ENCODE assay signal across 39 cellular contexts in the genomic region with DNA sequence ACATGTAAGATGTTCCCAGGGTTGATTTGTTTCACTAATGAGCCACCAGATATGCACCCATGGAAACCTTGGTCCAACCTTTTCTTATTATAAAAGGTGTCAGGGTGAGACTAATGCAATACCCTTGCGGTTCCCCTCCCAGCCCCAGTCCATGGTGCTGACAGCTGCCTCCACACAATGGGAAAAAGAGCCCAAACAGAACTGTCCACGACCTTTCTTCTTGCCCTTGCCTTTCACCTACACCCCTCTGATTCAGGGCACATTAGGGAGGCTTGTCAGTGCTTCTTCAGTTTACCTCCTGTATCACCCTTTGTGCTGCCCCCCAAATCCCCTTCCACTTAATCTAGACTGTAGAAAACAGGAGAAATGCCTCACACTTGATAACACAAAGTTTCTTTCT.
"Had no signal": no experiment of that assay in that cellular context is flagged by ENCODE, and none has a peak within 500 bp of the region (broad histone marks: within the 10 kb centered on the region; RNA-seq: fewer than 3 reads in every experiment).

No MANE protein-coding gene starts in this region.

- H3K27ac Mint-ChIP-seq: activated CD4-positive, alpha-beta memory T cell treated with anti-CD3 and anti-CD28 coated beads, Interleukin-2, amount 10 ng/mL, durations not matched to agents 7 days and 5 days; activated CD4-positive, alpha-beta T cell treated with anti-CD3 and anti-CD28 coated beads for 36 hours; activated CD4-positive, alpha-beta T cell treated with anti-CD3 and anti-CD28 coated beads, Interleukin-2, amount 10 ng/mL, durations not matched to agents 7 days and 5 days; activated CD8-positive, alpha-beta memory T cell treated with anti-CD3 and anti-CD28 coated beads, Interleukin-2, amount 10 ng/mL, durations not matched to agents 7 days and 5 days; activated CD8-positive, alpha-beta T cell treated with anti-CD3 and anti-CD28 coated beads, Interleukin-2, amount 10 ng/mL, durations not matched to agents 7 days and 5 days; activated naive CD4-positive, alpha-beta T cell treated with anti-CD3 and anti-CD28 coated beads, Interleukin-2, amount 10 ng/mL, durations not matched to agents 7 days and 5 days; activated naive CD4-positive, alpha-beta T cell treated with anti-CD3 and anti-CD28 coated beads, Interleukin-2, amount 50 U/mL, for 24 hours; activated naive CD8-positive, alpha-beta T cell; activated naive CD8-positive, alpha-beta T cell treated with anti-CD3 and anti-CD28 coated beads, Interleukin-2, amount 10 ng/mL, durations not matched to agents 7 days and 5 days; activated naive CD8-positive, alpha-beta T cell treated with anti-CD3 and anti-CD28 coated beads, Interleukin-2, amount 50 U/mL, for 24 hours; activated T-cell treated with anti-CD3 and anti-CD28 coated beads, Interleukin-2, amount 50 U/mL, for 24 hours; activated T-helper 2 cell treated with anti-CD3 and anti-CD28 coated beads, Interferon-gamma antibody, Interleukin-2, Interleukin-4, amounts not matched to agents 10 μg/mL and 5 μg/mL and 100 μg/mL, durations not matched to agents 14 hours and 24 hours and 36 hours; T-helper 1 cell treated with Interleukin-12 subunit alpha and Interleukin-12 subunit beta and Interleukin-4 antibody, amounts not matched to agents 30 μg/mL and 1 μg/mL, for 36 hours; T-helper 2 cell treated with Interferon-gamma antibody and Interleukin-4, amounts not matched to agents 5 μg/mL and 100 μg/mL, for 36 hours had no signal

- H3K36me3 ChIP-seq: ascending aorta, cardiac muscle cell had no signal

- H3K9me3 ChIP-seq: ascending aorta had no signal

- H3K4me1 Mint-ChIP-seq: activated CD4-positive, alpha-beta memory T cell treated with anti-CD3 and anti-CD28 coated beads, Interleukin-2, amount 10 ng/mL, durations not matched to agents 7 days and 5 days; activated CD4-positive, alpha-beta T cell treated with anti-CD3 and anti-CD28 coated beads for 36 hours; activated CD4-positive, alpha-beta T cell treated with anti-CD3 and anti-CD28 coated beads, Interleukin-2, amount 10 ng/mL, durations not matched to agents 7 days and 5 days; activated CD8-positive, alpha-beta memory T cell treated with anti-CD3 and anti-CD28 coated beads, Interleukin-2, amount 10 ng/mL, durations not matched to agents 7 days and 5 days; activated naive CD4-positive, alpha-beta T cell treated with anti-CD3 and anti-CD28 coated beads, Interleukin-2, amount 10 ng/mL, durations not matched to agents 7 days and 5 days; activated naive CD4-positive, alpha-beta T cell treated with anti-CD3 and anti-CD28 coated beads, Interleukin-2, amount 50 U/mL, for 24 hours; activated naive CD8-positive, alpha-beta T cell treated with anti-CD3 and anti-CD28 coated beads, Interleukin-2, amount 10 ng/mL, durations not matched to agents 7 days and 5 days; activated naive CD8-positive, alpha-beta T cell treated with anti-CD3 and anti-CD28 coated beads, Interleukin-2, amount 50 U/mL, for 24 hours; central memory CD8-positive, alpha-beta T cell had no signal

- H3K9me3 Mint-ChIP-seq: activated T-cell treated with anti-CD3 and anti-CD28 coated beads, Interleukin-2, amount 50 U/mL, for 24 hours had no signal

- H3K4me3 ChIP-seq: ascending aorta, cardiac muscle cell had no signal

- H3K4me3 Mint-ChIP-seq: activated CD4-positive, alpha-beta memory T cell treated with anti-CD3 and anti-CD28 coated beads, Interleukin-2, amount 10 ng/mL, durations not matched to agents 7 days and 5 days; activated CD4-positive, alpha-beta T cell treated with anti-CD3 and anti-CD28 coated beads for 36 hours; activated CD4-positive, alpha-beta T cell treated with anti-CD3 and anti-CD28 coated beads, Interleukin-2, amount 10 ng/mL, durations not matched to agents 7 days and 5 days; activated CD8-positive, alpha-beta memory T cell treated with anti-CD3 and anti-CD28 coated beads, Interleukin-2, amount 10 ng/mL, durations not matched to agents 7 days and 5 days; activated CD8-positive, alpha-beta T cell treated with anti-CD3 and anti-CD28 coated beads, Interleukin-2, amount 10 ng/mL, durations not matched to agents 7 days and 5 days; activated naive CD4-positive, alpha-beta T cell treated with anti-CD3 and anti-CD28 coated beads, Interleukin-2, amount 10 ng/mL, durations not matched to agents 7 days and 5 days; activated naive CD4-positive, alpha-beta T cell treated with anti-CD3 and anti-CD28 coated beads, Interleukin-2, amount 50 U/mL, for 24 hours; activated naive CD8-positive, alpha-beta T cell; activated naive CD8-positive, alpha-beta T cell treated with anti-CD3 and anti-CD28 coated beads, Interleukin-2, amount 10 ng/mL, durations not matched to agents 7 days and 5 days; activated naive CD8-positive, alpha-beta T cell treated with anti-CD3 and anti-CD28 coated beads, Interleukin-2, amount 50 U/mL, for 24 hours; activated T-cell treated with anti-CD3 and anti-CD28 coated beads, Interleukin-2, amount 50 U/mL, for 24 hours; brain; central memory CD8-positive, alpha-beta T cell; T-helper 1 cell treated with Interleukin-12 subunit alpha and Interleukin-12 subunit beta and Interleukin-4 antibody, amounts not matched to agents 30 μg/mL and 1 μg/mL, for 36 hours; T-helper 2 cell treated with Interferon-gamma antibody and Interleukin-4, amounts not matched to agents 5 μg/mL and 100 μg/mL, for 36 hours had no signal

- H3K27me3 Mint-ChIP-seq: activated CD4-positive, alpha-beta memory T cell treated with anti-CD3 and anti-CD28 coated beads, Interleukin-2, amount 10 ng/mL, durations not matched to agents 7 days and 5 days; activated CD4-positive, alpha-beta T cell treated with anti-CD3 and anti-CD28 coated beads for 36 hours; activated CD4-positive, alpha-beta T cell treated with anti-CD3 and anti-CD28 coated beads, Interleukin-2, amount 10 ng/mL, durations not matched to agents 7 days and 5 days; activated CD8-positive, alpha-beta memory T cell treated with anti-CD3 and anti-CD28 coated beads, Interleukin-2, amount 10 ng/mL, durations not matched to agents 7 days and 5 days; activated naive CD4-positive, alpha-beta T cell treated with anti-CD3 and anti-CD28 coated beads, Interleukin-2, amount 10 ng/mL, durations not matched to agents 7 days and 5 days; activated naive CD4-positive, alpha-beta T cell treated with anti-CD3 and anti-CD28 coated beads, Interleukin-2, amount 50 U/mL, for 24 hours; activated naive CD8-positive, alpha-beta T cell treated with anti-CD3 and anti-CD28 coated beads, Interleukin-2, amount 10 ng/mL, durations not matched to agents 7 days and 5 days; activated naive CD8-positive, alpha-beta T cell treated with anti-CD3 and anti-CD28 coated beads, Interleukin-2, amount 50 U/mL, for 24 hours; activated T-cell treated with anti-CD3 and anti-CD28 coated beads, Interleukin-2, amount 50 U/mL, for 24 hours; central memory CD8-positive, alpha-beta T cell had no signal

- H3K27me3 ChIP-seq: ascending aorta, cardiac muscle cell had no signal

- DNase-seq: activated CD4-positive, alpha-beta memory T cell treated with anti-CD3 and anti-CD28 coated beads, Interleukin-2, amount 10 ng/mL, durations not matched to agents 7 days and 5 days; activated CD4-positive, alpha-beta T cell treated with anti-CD3 and anti-CD28 coated beads for 1 hour; activated CD4-positive, alpha-beta T cell treated with anti-CD3 and anti-CD28 coated beads for 36 hours; activated CD4-positive, alpha-beta T cell treated with anti-CD3 and anti-CD28 coated beads for 48 hours; activated CD4-positive, alpha-beta T cell treated with anti-CD3 and anti-CD28 coated beads, Interleukin-2, amount 10 ng/mL, durations not matched to agents 7 days and 5 days; activated CD4-positive, alpha-beta T cell treated with anti-CD3 and anti-CD28 coated beads, Interleukin-2, amount 50 U/mL, for 48 hours; activated CD4-positive, CD25-positive, alpha-beta regulatory T cell; activated CD8-positive, alpha-beta memory T cell treated with anti-CD3 and anti-CD28 coated beads for 24 hours; activated CD8-positive, alpha-beta memory T cell treated with anti-CD3 and anti-CD28 coated beads, Interleukin-2, amount 10 ng/mL, durations not matched to agents 7 days and 5 days; activated CD8-positive, alpha-beta memory T cell treated with anti-CD3 and anti-CD28 coated beads, Interleukin-2, amount 50 U/mL, for 48 hours; activated CD8-positive, alpha-beta T cell treated with anti-CD3 and anti-CD28 coated beads, Interleukin-2, amount 10 ng/mL, durations not matched to agents 7 days and 5 days; activated effector memory CD4-positive, alpha-beta T cell treated with Interleukin-2 at 50 U/mL for 16 hours; activated gamma-delta T cell; activated naive CD4-positive, alpha-beta T cell treated with anti-CD3 and anti-CD28 coated beads, Interleukin-2, amount 10 ng/mL, durations not matched to agents 7 days and 5 days; activated naive CD4-positive, alpha-beta T cell treated with Interleukin-2 at 50 U/mL for 16 hours; activated naive CD8-positive, alpha-beta T cell treated with anti-CD3 and anti-CD28 coated beads, Interleukin-2, amount 10 ng/mL, durations not matched to agents 7 days and 5 days; activated naive CD8-positive, alpha-beta T cell treated with anti-CD3 and anti-CD28 coated beads, Interleukin-2, amount 50 U/mL, for 24 hours; activated T-cell treated with anti-CD3 and anti-CD28 coated beads, Interleukin-2, amount 50 U/mL, for 24 hours; activated T-cell treated with anti-CD3 and anti-CD28 coated beads, Interleukin-2, amount 50 U/mL, for 48 hours; amygdala; anterior cingulate cortex; caudate nucleus; cerebellar nuclear complex; T-helper 1 cell; T-helper 2 cell; T-helper 9 cell had no signal

- H3K4me1 ChIP-seq: ascending aorta had no signal

- FAIRE-seq: bronchial epithelial cell, TTC549 had no signal

- ATAC-seq: activated CD4-positive, alpha-beta T cell treated with anti-CD3 and anti-CD28 coated beads for 36 hours; activated CD4-positive, CD25-positive, alpha-beta regulatory T cell treated with anti-CD3 and anti-CD28 coated beads, Interleukin-2, amount 50 U/mL, for 24 hours; activated CD8-positive, alpha-beta memory T cell treated with anti-CD3 and anti-CD28 coated beads, Interleukin-2, amount 10 ng/mL, durations not matched to agents 7 days and 5 days; activated CD8-positive, alpha-beta T cell treated with anti-CD3 and anti-CD28 coated beads, Interleukin-2, amount 10 ng/mL, durations not matched to agents 7 days and 5 days; activated naive CD8-positive, alpha-beta T cell treated with anti-CD3 and anti-CD28 coated beads, Interleukin-2, amount 50 U/mL, for 24 hours had no signal

- H3K27ac ChIP-seq: ascending aorta, cardiac muscle cell, VCaP had no signal

- H3K36me3 Mint-ChIP-seq: activated CD8-positive, alpha-beta memory T cell treated with anti-CD3 and anti-CD28 coated beads, Interleukin-2, amount 10 ng/mL, durations not matched to agents 7 days and 5 days; activated naive CD4-positive, alpha-beta T cell treated with anti-CD3 and anti-CD28 coated beads, Interleukin-2, amount 10 ng/mL, durations not matched to agents 7 days and 5 days; activated naive CD4-positive, alpha-beta T cell treated with anti-CD3 and anti-CD28 coated beads, Interleukin-2, amount 50 U/mL, for 24 hours; activated naive CD8-positive, alpha-beta T cell; activated naive CD8-positive, alpha-beta T cell treated with anti-CD3 and anti-CD28 coated beads, Interleukin-2, amount 10 ng/mL, durations not matched to agents 7 days and 5 days; brain had no signal
